19 cellular contexts compared by ENCODE assay signal in the genomic region with DNA sequence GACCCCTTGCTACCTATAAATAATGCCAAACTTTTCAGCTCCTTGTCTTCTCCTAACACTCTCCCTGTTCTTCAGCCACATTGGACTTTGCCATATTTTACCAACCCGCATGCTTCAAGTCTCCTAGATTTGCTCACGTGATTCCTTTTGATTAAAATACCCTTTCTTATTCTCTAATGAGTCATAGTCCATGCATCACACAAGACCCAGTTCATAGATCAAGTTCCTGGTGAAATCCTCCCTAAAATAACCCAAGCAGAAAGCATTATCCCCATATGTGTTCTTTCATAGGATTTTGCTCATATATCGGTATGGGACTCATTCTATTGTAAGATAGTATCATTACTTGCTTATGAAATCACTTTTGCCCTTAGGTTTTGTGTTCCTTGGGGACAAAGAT.
DNase-seq lines count a peak whose midpoint lies in the region; ATAC-seq, FAIRE-seq and TF ChIP-seq lines count a peak whose summit lies in the region.
"Had no signal": no experiment of that assay in that cellular context is flagged by ENCODE, and none has a peak within 500 bp of the region (broad histone marks: within the 10 kb centered on the region; RNA-seq: fewer than 3 reads in every experiment).

No MANE protein-coding gene starts in this region.

- no peak overlapping the region for H3K4me3 ChIP-seq in foreskin fibroblast (ENCODE audit: low read depth in 1 of 2, low read length in 2 of 2)
- H3K4me3 ChIP-seq in small intestine (ENCODE audit: low read depth in 1 of 2, low read length in 2 of 2) = no peak overlapping the region
- H3K4me3 ChIP-seq in esophagus squamous epithelium = no peak overlapping the region
- H3K4me3 ChIP-seq: BLaER1 treated with 17β-estradiol and CSF1 and Interleukin-3, amounts not matched to agents 10 nM and 100 nM; GM12878; HAP-1 had no signal

- peak; percentile 5 for DNase-seq in HCEC 1CT
- DNase-seq in RPMI7951 (ENCODE audit: low read depth) = peak; percentile 28
- DNase-seq in foreskin fibroblast = peak; percentile 32 to 60
- peak; percentile 10 for DNase-seq in small intestine
- DNase-seq in D721Med (ENCODE audit: insufficient read length, low spot score) = no peak
- DNase-seq in esophagus squamous epithelium (lab: John Stamatoyannopoulos, UW) = no peak
- DNase-seq: 8988T; Calu3; CD4-positive, CD25-positive, alpha-beta regulatory T cell; DMS79; HFFc6; KBM-7 had no signal

- TF ChIP-seq POLR2A in esophagus squamous epithelium (IDR thresholded peaks at IDR 0.05) = no peak

- no peaks in the 10 kb centered on the region for H3K9me3 ChIP-seq in small intestine (ENCODE audit: control insufficient read depth, low read depth)
- no peaks in the 10 kb centered on the region for H3K9me3 ChIP-seq in esophagus squamous epithelium
- H3K9me3 ChIP-seq: BLaER1 treated with 17β-estradiol and CSF1 and Interleukin-3, amounts not matched to agents 10 nM and 100 nM; HAP-1 had no signal

- ATAC-seq in GM18867 (IDR thresholded peaks at IDR 0.05; ENCODE audit: unreplicated experiment) = no peak
- ATAC-seq: GM12878 had no signal

- FAIRE-seq in small intestine (lab: Jason Lieb, UNC) = no peak
- FAIRE-seq in D721Med (lab: Jason Lieb, UNC) = no peak
- FAIRE-seq: GM12878, GM18507, GM19239, H1 had no signal

- WGBS in small intestine, 3 donors = 79 to 91% (median 83%) methylated on average over 3 of the region's 3 CpGs
- WGBS in esophagus squamous epithelium, 2 donors = 87 to 88% methylated on average over 3 of the region's 3 CpGs

- H3K27me3 ChIP-seq in small intestine (ENCODE audit: control insufficient read depth in 2 of 2, insufficient read depth in 2 of 2, low read length in 2 of 2) = no peaks in the 10 kb centered on the region
- H3K27me3 ChIP-seq in esophagus squamous epithelium = no peaks in the 10 kb centered on the region
- H3K27me3 ChIP-seq: BLaER1 treated with 17β-estradiol and CSF1 and Interleukin-3, amounts not matched to agents 10 nM and 100 nM had no signal

- TF ChIP-seq CTCF in foreskin fibroblast (IDR thresholded peaks at IDR 0.05; ENCODE audit: low read depth, low read length) (no peak), D721Med (IDR thresholded peaks at IDR 0.05; ENCODE audit: insufficient read depth, missing control alignments) (no peak), esophagus squamous epithelium (IDR thresholded peaks at IDR 0.05) (no peak)

- H3K4me1 ChIP-seq in small intestine (ENCODE audit: control insufficient read depth in 2 of 2, insufficient read depth in 1 of 2, low read depth in 1 of 2, low read length in 1 of 2) = no peaks in the 10 kb centered on the region
- H3K4me1 ChIP-seq in esophagus squamous epithelium = no peaks in the 10 kb centered on the region
- H3K4me1 ChIP-seq: BLaER1 treated with 17β-estradiol and CSF1 and Interleukin-3, amounts not matched to agents 10 nM and 100 nM; HAP-1 had no signal

- H3K27ac ChIP-seq in small intestine (ENCODE audit: low read depth in 1 of 2, low read length in 1 of 2) (no peak overlapping the region), esophagus squamous epithelium (no peak overlapping the region)
- H3K27ac ChIP-seq: BLaER1 treated with 17β-estradiol and CSF1 and Interleukin-3, amounts not matched to agents 10 nM and 100 nM had no signal

- H3K36me3 ChIP-seq in small intestine (ENCODE audit: control insufficient read depth in 2 of 2, insufficient read depth in 2 of 2, low read length in 2 of 2) (no peaks in the 10 kb centered on the region), esophagus squamous epithelium (no peaks in the 10 kb centered on the region)
- H3K36me3 ChIP-seq: BLaER1 treated with 17β-estradiol and CSF1 and Interleukin-3, amounts not matched to agents 10 nM and 100 nM; HAP-1 had no signal

- intact Hi-C loops in esophagus squamous epithelium (cut with DNase I) = no loop called here

Comparison
In these comparisons a context has a peak if more than half of its experiments do, and no peak if none do; other contexts are left out.
1. DNase-seq: peak in HCEC 1CT (single experiment), RPMI7951 (single experiment), foreskin fibroblast (2 of 2) and small intestine (single experiment); none in D721Med (single experiment) and esophagus squamous epithelium (single experiment).